17 cellular contexts compared by ENCODE assay signal in genomic region chr7:35571596-35572240, GRCh38.
DNase-seq lines count a peak whose midpoint lies in the region; ATAC-seq and TF ChIP-seq lines count a peak whose summit lies in the region.
"Had no signal": no experiment of that assay in that cellular context is flagged by ENCODE, and none has a peak within 500 bp of the region (broad histone marks: within the 10 kb centered on the region; RNA-seq: fewer than 3 reads in every experiment).

No MANE protein-coding gene starts in this region.

- ATAC-seq in activated B cell treated with CpG ODN at 0.5 μM for 24 hours (ENCODE audit: low read depth) = peak; percentile 25
- peak; percentile 32 for ATAC-seq in naive thymus-derived CD4-positive, alpha-beta T cell
- ATAC-seq in natural killer cell treated with Interleukin-12 subunit alpha and Interleukin-12 subunit beta and Interleukin-15 and Interleukin-18, amount 100 ng/mL, for 72 hours = no peak

- peak overlapping the region; percentile 44 for H3K4me3 Mint-ChIP-seq in activated B cell treated with CpG ODN at 0.5 μM for 24 hours
- no peak overlapping the region for H3K4me3 Mint-ChIP-seq in naive thymus-derived CD4-positive, alpha-beta T cell
- H3K4me3 Mint-ChIP-seq in activated CD4-positive, alpha-beta memory T cell treated with anti-CD3 and anti-CD28 coated beads, Interleukin-2, amount 10 ng/mL, durations not matched to agents 7 days and 5 days = no peak overlapping the region
- H3K4me3 Mint-ChIP-seq in natural killer cell treated with Interleukin-12 subunit alpha and Interleukin-12 subunit beta and Interleukin-15 and Interleukin-18, amount 100 ng/mL, for 72 hours = no peak overlapping the region
- H3K4me3 Mint-ChIP-seq: activated naive CD4-positive, alpha-beta T cell treated with anti-CD3 and anti-CD28 coated beads for 36 hours had no signal

- no peaks in the 10 kb centered on the region for H3K27me3 ChIP-seq in naive thymus-derived CD4-positive, alpha-beta T cell (ENCODE audit: control insufficient read depth in 2 of 2, insufficient read depth in 2 of 2, low read length in 2 of 2)

- intact Hi-C loops in activated B cell treated with CpG ODN at 0.5 μM for 24 hours (cut with micrococcal nuclease) = no loop called here
- intact Hi-C loops in naive thymus-derived CD4-positive, alpha-beta T cell (cut with micrococcal nuclease) = no loop called here

- H3K27ac Mint-ChIP-seq in activated B cell treated with CpG ODN at 0.5 μM for 24 hours = peak overlapping the region; percentile 19
- no peak overlapping the region for H3K27ac Mint-ChIP-seq in naive thymus-derived CD4-positive, alpha-beta T cell
- no peak overlapping the region for H3K27ac Mint-ChIP-seq in activated CD4-positive, alpha-beta memory T cell treated with anti-CD3 and anti-CD28 coated beads, Interleukin-2, amount 10 ng/mL, durations not matched to agents 7 days and 5 days
- no peak overlapping the region for H3K27ac Mint-ChIP-seq in natural killer cell treated with Interleukin-12 subunit alpha and Interleukin-12 subunit beta and Interleukin-15 and Interleukin-18, amount 100 ng/mL, for 72 hours
- H3K27ac Mint-ChIP-seq: activated naive CD4-positive, alpha-beta T cell treated with anti-CD3 and anti-CD28 coated beads for 36 hours had no signal

- TF ChIP-seq CTCF in activated B cell treated with CpG ODN at 0.5 μM for 24 hours (IDR thresholded peaks at IDR 0.05) = no peak

- H3K27me3 Mint-ChIP-seq in activated B cell treated with CpG ODN at 0.5 μM for 24 hours = no peaks in the 10 kb centered on the region
- H3K27me3 Mint-ChIP-seq in naive thymus-derived CD4-positive, alpha-beta T cell = peaks cover 0 to 2% (median 0%) of the 10 kb centered on the region in 5 donors
- H3K27me3 Mint-ChIP-seq in activated CD4-positive, alpha-beta memory T cell treated with anti-CD3 and anti-CD28 coated beads, Interleukin-2, amount 10 ng/mL, durations not matched to agents 7 days and 5 days = peaks cover 7% of the 10 kb centered on the region
- H3K27me3 Mint-ChIP-seq in natural killer cell treated with Interleukin-12 subunit alpha and Interleukin-12 subunit beta and Interleukin-15 and Interleukin-18, amount 100 ng/mL, for 72 hours = no peaks in the 10 kb centered on the region

- H3K4me1 ChIP-seq in naive thymus-derived CD4-positive, alpha-beta T cell (ENCODE audit: control insufficient read depth in 2 of 2, insufficient read depth in 2 of 2, low read length in 2 of 2) = no peaks in the 10 kb centered on the region

- no peak overlapping the region for H3K27ac ChIP-seq in naive thymus-derived CD4-positive, alpha-beta T cell (ENCODE audit: low read depth, low read length)

- CTCF ChIA-PET in activated B cell treated with CpG ODN at 0.5 μM for 24 hours (lab: Charles Lee) = no interaction called here
- CTCF ChIA-PET in naive thymus-derived CD4-positive, alpha-beta T cell (lab: Charles Lee) = no interaction called here
- CTCF ChIA-PET in activated CD4-positive, alpha-beta memory T cell treated with anti-CD3 and anti-CD28 coated beads, Interleukin-2, amount 10 ng/mL, durations not matched to agents 7 days and 5 days (lab: Charles Lee) = no interaction called here

- no peaks in the 10 kb centered on the region for H3K36me3 Mint-ChIP-seq in activated B cell treated with CpG ODN at 0.5 μM for 24 hours (ENCODE audit: low read depth)
- peaks cover 0 to 1% (median 0%) of the 10 kb centered on the region in 5 donors for H3K36me3 Mint-ChIP-seq in naive thymus-derived CD4-positive, alpha-beta T cell
- H3K36me3 Mint-ChIP-seq in activated CD4-positive, alpha-beta memory T cell treated with anti-CD3 and anti-CD28 coated beads, Interleukin-2, amount 10 ng/mL, durations not matched to agents 7 days and 5 days (ENCODE audit: low read depth) = no peaks in the 10 kb centered on the region
- no peaks in the 10 kb centered on the region for H3K36me3 Mint-ChIP-seq in natural killer cell treated with Interleukin-12 subunit alpha and Interleukin-12 subunit beta and Interleukin-15 and Interleukin-18, amount 100 ng/mL, for 72 hours

- POLR2A ChIA-PET in activated B cell treated with CpG ODN at 0.5 μM for 24 hours (lab: Charles Lee) = no interaction called here
- POLR2A ChIA-PET in naive thymus-derived CD4-positive, alpha-beta T cell (lab: Charles Lee) = no interaction called here
- POLR2A ChIA-PET in activated CD4-positive, alpha-beta memory T cell treated with anti-CD3 and anti-CD28 coated beads, Interleukin-2, amount 10 ng/mL, durations not matched to agents 7 days and 5 days (lab: Charles Lee) = no interaction called here

- H3K4me3 ChIP-seq in naive thymus-derived CD4-positive, alpha-beta T cell (ENCODE audit: low read length) = no peak overlapping the region

- DNase-seq in GDM1 (lab: John Stamatoyannopoulos, UW) (peak; percentile 22), NOMO-1 treated with DMSO at 0.1 percent for 48 hours (lab: John Stamatoyannopoulos, UW; ENCODE audit: unreplicated experiment) (peak; percentile 91), activated B cell treated with CpG ODN at 0.5 μM for 24 hours (no peak), 8988T (no peak)
- DNase-seq in naive thymus-derived CD4-positive, alpha-beta T cell = no peak
- no peak for DNase-seq in activated CD4-positive, alpha-beta memory T cell treated with anti-CD3 and anti-CD28 coated beads, Interleukin-2, amount 10 ng/mL, durations not matched to agents 7 days and 5 days
- no peak for DNase-seq in natural killer cell treated with Interleukin-12 subunit alpha and Interleukin-12 subunit beta and Interleukin-15 and Interleukin-18, amount 100 ng/mL, for 72 hours (ENCODE audit: low spot score)
- DNase-seq in activated CD4-positive, alpha-beta T cell treated with anti-CD3 and anti-CD28 coated beads, Interleukin-2, amount 50 U/mL, for 1 hour = no peak
- DNase-seq: activated CD4-positive, alpha-beta T cell treated with anti-CD3 and anti-CD28 coated beads, Interleukin-2, amount 50 U/mL, for 4 hours; activated naive CD4-positive, alpha-beta T cell treated with anti-CD3 and anti-CD28 coated beads for 36 hours; central memory CD4-positive, alpha-beta T cell; COR-L47; KG1; NCI-H748 treated with DMSO at 0.1 percent for 48 hours; nucleus accumbens; retina; SW 1271 had no signal

- peaks cover 36% of the 10 kb centered on the region for H3K4me1 Mint-ChIP-seq in activated B cell treated with CpG ODN at 0.5 μM for 24 hours
- peaks cover 0 to 6% (median 0%) of the 10 kb centered on the region in 7 donors for H3K4me1 Mint-ChIP-seq in naive thymus-derived CD4-positive, alpha-beta T cell
- H3K4me1 Mint-ChIP-seq in activated CD4-positive, alpha-beta memory T cell treated with anti-CD3 and anti-CD28 coated beads, Interleukin-2, amount 10 ng/mL, durations not matched to agents 7 days and 5 days = no peaks in the 10 kb centered on the region
- no peaks in the 10 kb centered on the region for H3K4me1 Mint-ChIP-seq in natural killer cell treated with Interleukin-12 subunit alpha and Interleukin-12 subunit beta and Interleukin-15 and Interleukin-18, amount 100 ng/mL, for 72 hours (ENCODE audit: low read depth in 2 of 2)

- H3K36me3 ChIP-seq in naive thymus-derived CD4-positive, alpha-beta T cell (ENCODE audit: control insufficient read depth in 2 of 3, insufficient read depth in 3 of 3, low read length in 3 of 3) = no peaks in the 10 kb centered on the region

- no peaks in the 10 kb centered on the region for H3K9me3 Mint-ChIP-seq in activated B cell treated with CpG ODN at 0.5 μM for 24 hours
- no peaks in the 10 kb centered on the region for H3K9me3 Mint-ChIP-seq in naive thymus-derived CD4-positive, alpha-beta T cell
- H3K9me3 Mint-ChIP-seq in activated CD4-positive, alpha-beta memory T cell treated with anti-CD3 and anti-CD28 coated beads, Interleukin-2, amount 10 ng/mL, durations not matched to agents 7 days and 5 days = no peaks in the 10 kb centered on the region
- no peaks in the 10 kb centered on the region for H3K9me3 Mint-ChIP-seq in natural killer cell treated with Interleukin-12 subunit alpha and Interleukin-12 subunit beta and Interleukin-15 and Interleukin-18, amount 100 ng/mL, for 72 hours
- H3K9me3 Mint-ChIP-seq: activated naive CD4-positive, alpha-beta T cell treated with anti-CD3 and anti-CD28 coated beads for 36 hours had no signal

- H3K9me3 ChIP-seq in naive thymus-derived CD4-positive, alpha-beta T cell (ENCODE audit: control insufficient read depth in 2 of 3, low read length in 3 of 3) = no peaks in the 10 kb centered on the region

Comparison
In these comparisons a context has a peak if more than half of its experiments do, and no peak if none do; other contexts are left out.
1. DNase-seq: peak in GDM1 (single experiment) and NOMO-1 treated with DMSO at 0.1 percent for 48 hours (single experiment); none in activated B cell treated with CpG ODN at 0.5 μM for 24 hours (single experiment), naive thymus-derived CD4-positive, alpha-beta T cell (0 of 9), 8988T (single experiment), activated CD4-positive, alpha-beta memory T cell treated with anti-CD3 and anti-CD28 coated beads, Interleukin-2, amount 10 ng/mL, durations not matched to agents 7 days and 5 days (single experiment), natural killer cell treated with Interleukin-12 subunit alpha and Interleukin-12 subunit beta and Interleukin-15 and Interleukin-18, amount 100 ng/mL, for 72 hours (single experiment) and activated CD4-positive, alpha-beta T cell treated with anti-CD3 and anti-CD28 coated beads, Interleukin-2, amount 50 U/mL, for 1 hour (single experiment).
2. ATAC-seq: peak in activated B cell treated with CpG ODN at 0.5 μM for 24 hours (single experiment) and naive thymus-derived CD4-positive, alpha-beta T cell (single experiment); none in natural killer cell treated with Interleukin-12 subunit alpha and Interleukin-12 subunit beta and Interleukin-15 and Interleukin-18, amount 100 ng/mL, for 72 hours (0 of 2).